17 cellular contexts compared by ENCODE assay signal in genomic region chr3:19702416-19703078, GRCh38.
DNase-seq lines count a peak whose midpoint lies in the region; ATAC-seq, FAIRE-seq and TF ChIP-seq lines count a peak whose summit lies in the region.
"Had no signal": no experiment of that assay in that cellular context is flagged by ENCODE, and none has a peak within 500 bp of the region (broad histone marks: within the 10 kb centered on the region; RNA-seq: fewer than 3 reads in every experiment).

No MANE protein-coding gene starts in this region.

- H3K27ac ChIP-seq in GM23338 (ENCODE audit: low read depth): no peak overlapping the region
- H3K27ac ChIP-seq in neuronal stem cell (replicated peaks; ENCODE audit: low read length): no peak overlapping the region

- no peaks in the 10 kb centered on the region for H3K79me2 ChIP-seq in GM23338 (replicated peaks; ENCODE audit: insufficient read depth)

- H3K9ac ChIP-seq in neuronal stem cell (ENCODE audit: low read depth, low read length, poor library complexity): no peak overlapping the region

- H2BK5ac ChIP-seq in neuronal stem cell (ENCODE audit: low read length): no peak overlapping the region

- H3K18ac ChIP-seq in neuronal stem cell (ENCODE audit: low read length): peak overlapping the region; percentile 59

- H2BK12ac ChIP-seq in neuronal stem cell (ENCODE audit: low read length): no peak overlapping the region

- H3F3A ChIP-seq in GM23338 (replicated peaks; ENCODE audit: low read depth): no peaks in the 10 kb centered on the region

- H3K27ac Mint-ChIP-seq in GM23338 (no peak overlapping the region), chondrocyte (ENCODE audit: unreplicated experiment) (no peak overlapping the region)
- H3K27ac Mint-ChIP-seq in activated T-helper 1 cell treated with anti-CD3 and anti-CD28 coated beads, Interleukin-12 subunit alpha, Interleukin-12 subunit beta, Interleukin-2, Interleukin-4 antibody, amounts not matched to agents 30 ng/mL and 10 ng/mL and 1 ng/mL, durations not matched to agents 14 hours and 24 hours and 36 hours: no peak overlapping the region
- H3K27ac Mint-ChIP-seq: activated naive CD8-positive, alpha-beta T cell treated with anti-CD3 and anti-CD28 coated beads, Interleukin-2, amount 10 ng/mL, durations not matched to agents 7 days and 5 days; dendritic cell treated with granulocyte-macrophage colony-stimulating factor and Interleukin-4, amounts not matched to agents 40 ng/mL and 50 ng/mL, for 4 days had no signal

- no peak overlapping the region for H2BK15ac ChIP-seq in neuronal stem cell (ENCODE audit: low read length)

- H2AK5ac ChIP-seq in neuronal stem cell (ENCODE audit: low read depth, low read length): no peak overlapping the region

- H3K27me3 ChIP-seq in GM23338 (ENCODE audit: insufficient read depth) (peaks cover 3% of the 10 kb centered on the region; the same call in 1 of the 2 replicates), neuronal stem cell (ENCODE audit: control insufficient read depth in 3 of 3, insufficient read depth in 3 of 3, low read depth in 1 of 3, low read length in 3 of 3) (no peaks in the 10 kb centered on the region)

- H3K4me1 ChIP-seq in GM23338 (ENCODE audit: insufficient read depth): peaks cover 4% of the 10 kb centered on the region; the same call in 1 of the 2 replicates
- no peaks in the 10 kb centered on the region for H3K4me1 ChIP-seq in neuronal stem cell (ENCODE audit: control insufficient read depth in 2 of 2, insufficient read depth in 1 of 2, low read depth in 1 of 2, low read length in 2 of 2)

- H3K36me3 ChIP-seq in GM23338 (ENCODE audit: insufficient read depth) (no peaks in the 10 kb centered on the region), neuronal stem cell (replicated peaks in 1 of 2; ENCODE audit: control insufficient read depth in 2 of 2, insufficient read depth in 2 of 2, low read length in 2 of 2) (no peaks in the 10 kb centered on the region)

- TF ChIP-seq CTCF in GM23338 (conservative IDR thresholded peaks at IDR 0.05; ENCODE audit: low read depth in 2 of 2) (no peak), chondrocyte (IDR thresholded peaks at IDR 0.05) (no peak)

- H2AFZ ChIP-seq in GM23338 (peak overlapping the region; percentile 97), neuronal stem cell (ENCODE audit: low read length) (no peak overlapping the region)

- H3K4me3 Mint-ChIP-seq in GM23338 (peak overlapping the region; percentile 61), chondrocyte (ENCODE audit: unreplicated experiment) (no peak overlapping the region)
- no peak overlapping the region for H3K4me3 Mint-ChIP-seq in activated T-helper 1 cell treated with anti-CD3 and anti-CD28 coated beads, Interleukin-12 subunit alpha, Interleukin-12 subunit beta, Interleukin-2, Interleukin-4 antibody, amounts not matched to agents 30 ng/mL and 10 ng/mL and 1 ng/mL, durations not matched to agents 14 hours and 24 hours and 36 hours
- H3K4me3 Mint-ChIP-seq: activated naive CD8-positive, alpha-beta T cell treated with anti-CD3 and anti-CD28 coated beads, Interleukin-2, amount 10 ng/mL, durations not matched to agents 7 days and 5 days; dendritic cell treated with granulocyte-macrophage colony-stimulating factor and Interleukin-4, amounts not matched to agents 40 ng/mL and 50 ng/mL, for 4 days had no signal

- no peak overlapping the region for H3K4ac ChIP-seq in neuronal stem cell (ENCODE audit: low read length)

- no peak for FAIRE-seq in GM12892 (lab: Jason Lieb, UNC)
- FAIRE-seq: islet of Langerhans, RCC 7860 had no signal

- H3K4me2 ChIP-seq in GM23338 (peak overlapping the region; percentile 64), neuronal stem cell (ENCODE audit: insufficient read depth, low read length, poor library complexity, severe bottlenecking) (no peak overlapping the region)

- H3K9me2 ChIP-seq in GM23338 (ENCODE audit: insufficient read depth): no peaks in the 10 kb centered on the region

- H3K36me3 Mint-ChIP-seq in GM23338 (ENCODE audit: low read depth): peaks cover 9% of the 10 kb centered on the region
- no peaks in the 10 kb centered on the region for H3K36me3 Mint-ChIP-seq in chondrocyte (ENCODE audit: low read depth)
- H3K36me3 Mint-ChIP-seq in activated T-helper 1 cell treated with anti-CD3 and anti-CD28 coated beads, Interleukin-12 subunit alpha, Interleukin-12 subunit beta, Interleukin-2, Interleukin-4 antibody, amounts not matched to agents 30 ng/mL and 10 ng/mL and 1 ng/mL, durations not matched to agents 14 hours and 24 hours and 36 hours (ENCODE audit: low read depth): no peaks in the 10 kb centered on the region
- H3K36me3 Mint-ChIP-seq: activated naive CD8-positive, alpha-beta T cell treated with anti-CD3 and anti-CD28 coated beads, Interleukin-2, amount 10 ng/mL, durations not matched to agents 7 days and 5 days; naive B cell had no signal

- H3K27me3 Mint-ChIP-seq in GM23338 (ENCODE audit: insufficient read depth, low read depth, poor library complexity) (no peaks in the 10 kb centered on the region), chondrocyte (ENCODE audit: low read depth) (no peaks in the 10 kb centered on the region)
- H3K27me3 Mint-ChIP-seq in activated T-helper 1 cell treated with anti-CD3 and anti-CD28 coated beads, Interleukin-12 subunit alpha, Interleukin-12 subunit beta, Interleukin-2, Interleukin-4 antibody, amounts not matched to agents 30 ng/mL and 10 ng/mL and 1 ng/mL, durations not matched to agents 14 hours and 24 hours and 36 hours (ENCODE audit: insufficient read depth): peaks cover 2% of the 10 kb centered on the region
- H3K27me3 Mint-ChIP-seq: activated naive CD8-positive, alpha-beta T cell treated with anti-CD3 and anti-CD28 coated beads, Interleukin-2, amount 10 ng/mL, durations not matched to agents 7 days and 5 days; dendritic cell treated with granulocyte-macrophage colony-stimulating factor and Interleukin-4, amounts not matched to agents 40 ng/mL and 50 ng/mL, for 4 days had no signal

- peaks cover 19% of the 10 kb centered on the region for H3K4me1 Mint-ChIP-seq in GM23338
- no peaks in the 10 kb centered on the region for H3K4me1 Mint-ChIP-seq in chondrocyte (ENCODE audit: low read depth)
- no peaks in the 10 kb centered on the region for H3K4me1 Mint-ChIP-seq in activated T-helper 1 cell treated with anti-CD3 and anti-CD28 coated beads, Interleukin-12 subunit alpha, Interleukin-12 subunit beta, Interleukin-2, Interleukin-4 antibody, amounts not matched to agents 30 ng/mL and 10 ng/mL and 1 ng/mL, durations not matched to agents 14 hours and 24 hours and 36 hours (ENCODE audit: low read depth)
- H3K4me1 Mint-ChIP-seq: activated naive CD8-positive, alpha-beta T cell treated with anti-CD3 and anti-CD28 coated beads, Interleukin-2, amount 10 ng/mL, durations not matched to agents 7 days and 5 days had no signal

- H4K20me1 ChIP-seq in GM23338 (replicated peaks; ENCODE audit: insufficient read depth): no peaks in the 10 kb centered on the region

- H4K91ac ChIP-seq in neuronal stem cell (ENCODE audit: low read depth, low read length, poor library complexity): no peak overlapping the region

- H3K23ac ChIP-seq in neuronal stem cell (ENCODE audit: low read depth, low read length, poor library complexity): no peak overlapping the region

- no peaks in the 10 kb centered on the region for H3K9me3 ChIP-seq in neuronal stem cell (replicated peaks in 1 of 2; ENCODE audit: control insufficient read depth in 2 of 2, insufficient read depth in 1 of 2, low read depth in 1 of 2, low read length in 2 of 2)

- H3K4me3 ChIP-seq in GM23338 (peak overlapping the region; percentile 64), neuronal stem cell (ENCODE audit: low read length in 2 of 2) (no peak overlapping the region)

- DNase-seq in ELF-1 (ENCODE audit: low read depth, low spot score) (peak; percentile 77), GM23338 (ENCODE audit: low spot score) (peak; percentile 72), chondrocyte (ENCODE audit: low spot score) (peak; percentile 79), neuronal stem cell (ENCODE audit: low spot score) (no peak), GM12892 (ENCODE audit: insufficient read length) (no peak)
- DNase-seq in activated T-helper 1 cell treated with anti-CD3 and anti-CD28 coated beads, Interleukin-12 subunit alpha, Interleukin-12 subunit beta, Interleukin-2, Interleukin-4 antibody, amounts not matched to agents 30 ng/mL and 10 ng/mL and 1 ng/mL, durations not matched to agents 14 hours and 24 hours and 36 hours (ENCODE audit: low spot score): no peak
- DNase-seq: activated naive CD8-positive, alpha-beta T cell treated with anti-CD3 and anti-CD28 coated beads, Interleukin-2, amount 10 ng/mL, durations not matched to agents 7 days and 5 days; naive B cell; NCI-H1092; NCI-H446 treated with DMSO at 0.1 percent for 48 hours; substantia nigra; T-helper 9 cell had no signal

- no peak overlapping the region for H4K8ac ChIP-seq in neuronal stem cell (ENCODE audit: low read depth, low read length)

- no CpG with 5 or more reads among the region's 60 CpGs for WGBS in neuronal stem cell (ENCODE audit: extremely low coverage in 2 of 2, insufficient read length in 2 of 2, insufficient replicate concordance in 1 of 2), 2 donors

- peak; percentile 95 for ATAC-seq in GM23338
- no peak for ATAC-seq in HG03095 (IDR thresholded peaks at IDR 0.05; ENCODE audit: unreplicated experiment)
- ATAC-seq: sciatic nerve had no signal

- no peaks in the 10 kb centered on the region for H3K79me1 ChIP-seq in neuronal stem cell (ENCODE audit: low read depth, low read length)

- intact Hi-C loops in activated T-helper 1 cell treated with anti-CD3 and anti-CD28 coated beads, Interleukin-12 subunit alpha, Interleukin-12 subunit beta, Interleukin-2, Interleukin-4 antibody, amounts not matched to agents 30 ng/mL and 10 ng/mL and 1 ng/mL, durations not matched to agents 14 hours and 24 hours and 36 hours (cut with micrococcal nuclease): no loop called here

- H3K9me3 Mint-ChIP-seq in GM23338 (peaks cover 3% of the 10 kb centered on the region; the same call in 2 of the 3 replicates), chondrocyte (ENCODE audit: low read depth) (peaks cover 12% of the 10 kb centered on the region)
- no peaks in the 10 kb centered on the region for H3K9me3 Mint-ChIP-seq in activated T-helper 1 cell treated with anti-CD3 and anti-CD28 coated beads, Interleukin-12 subunit alpha, Interleukin-12 subunit beta, Interleukin-2, Interleukin-4 antibody, amounts not matched to agents 30 ng/mL and 10 ng/mL and 1 ng/mL, durations not matched to agents 14 hours and 24 hours and 36 hours
- H3K9me3 Mint-ChIP-seq: activated naive CD8-positive, alpha-beta T cell treated with anti-CD3 and anti-CD28 coated beads, Interleukin-2, amount 10 ng/mL, durations not matched to agents 7 days and 5 days had no signal

- no peak for TF ChIP-seq POLR2A in GM12892 (IDR thresholded peaks at IDR 0.05; ENCODE audit: low read depth, low read length)

- H2BK120ac ChIP-seq in neuronal stem cell (ENCODE audit: low read depth, low read length): no peak overlapping the region

- H3K14ac ChIP-seq in neuronal stem cell (ENCODE audit: low read length): no peak overlapping the region

Comparison
In these comparisons a context has a peak if more than half of its experiments do, and no peak if none do; other contexts are left out.
1. DNase-seq: peak in ELF-1 (single experiment), GM23338 (single experiment) and chondrocyte (single experiment); none in neuronal stem cell (single experiment), GM12892 (single experiment) and activated T-helper 1 cell treated with anti-CD3 and anti-CD28 coated beads, Interleukin-12 subunit alpha, Interleukin-12 subunit beta, Interleukin-2, Interleukin-4 antibody, amounts not matched to agents 30 ng/mL and 10 ng/mL and 1 ng/mL, durations not matched to agents 14 hours and 24 hours and 36 hours (single experiment).